In genomic region chr6:15062311-15063252, GRCh38 we compare ENCODE assay signal across 8 cellular contexts.
A peak's percentile ranks its signal among the peaks of the same experiment; 100 is the strongest.
DNase-seq lines count a peak whose midpoint lies in the region; ATAC-seq and TF ChIP-seq lines count a peak whose summit lies in the region.

No MANE protein-coding gene starts in this region.

- H3K4me1 ChIP-seq in GM23248 (ENCODE audit: insufficient read depth), result peaks cover 38% of the 10 kb centered on the region
- H3K4me1 ChIP-seq in psoas muscle, result peaks cover 12% of the 10 kb centered on the region
- H3K4me1 ChIP-seq in HAP-1, result peaks cover 13% of the 10 kb centered on the region

- H3K36me3 ChIP-seq in GM23248 (ENCODE audit: low read depth) (no peaks in the 10 kb centered on the region), psoas muscle (ENCODE audit: insufficient read depth in 1 of 2, low read depth in 1 of 2) (no peaks in the 10 kb centered on the region), HAP-1 (replicated peaks) (no peaks in the 10 kb centered on the region)

- no peaks in the 10 kb centered on the region for H4K20me1 ChIP-seq in GM23248 (ENCODE audit: insufficient read depth)

- ATAC-seq in psoas muscle, result peak; percentile 87 to 95 (median 89)

- H3K27me3 ChIP-seq in GM23248 (replicated peaks; ENCODE audit: insufficient read depth) (no peaks in the 10 kb centered on the region), psoas muscle (ENCODE audit: insufficient read depth in 3 of 3, low read length in 2 of 3) (no peaks in the 10 kb centered on the region), HAP-1 (ENCODE audit: low read depth) (no peaks in the 10 kb centered on the region)

- H3K9me2 ChIP-seq in GM23248 (ENCODE audit: insufficient read depth), result no peaks in the 10 kb centered on the region

- no peak for TF ChIP-seq CTCF in psoas muscle (IDR thresholded peaks at IDR 0.05)

- WGBS in GM23248 (ENCODE audit: low coverage in 1 of 2, low lambda C conversion rate in 2 of 2, missing lambda C conversion rate in 2 of 2), 2 experiments, result 78 to 80% methylated on average over 12 of the region's 12 CpGs
- 33 to 48% (median 38%) methylated on average over 12 of the region's 12 CpGs for WGBS in psoas muscle, 3 donors

- H3K27ac ChIP-seq in GM23248 (peak overlapping the region; percentile 33), psoas muscle (peak overlapping the region; percentile 86)

- H3K9me3 ChIP-seq in GM23248 (ENCODE audit: low read depth), result no peaks in the 10 kb centered on the region
- no peaks in the 10 kb centered on the region for H3K9me3 ChIP-seq in psoas muscle
- no peaks in the 10 kb centered on the region for H3K9me3 ChIP-seq in HAP-1

- intact Hi-C loops in psoas muscle (cut with DNase I), result loop anchor here in 1 of 2 donors (2.0 to 10.0 kb wide), 3 partner anchors 138 to 182 kb away; no protein-coding TSS in a partner anchor

- H2AFZ ChIP-seq in GM23248, result no peak overlapping the region

- no peak for TF ChIP-seq POLR2A in erythroblast (IDR thresholded peaks at IDR 0.05; ENCODE audit: low read length)

- H3K9ac ChIP-seq in GM23248, result no peak overlapping the region

- peak overlapping the region; percentile 2 for H3K4me2 ChIP-seq in GM23248 (ENCODE audit: unreplicated experiment)

- H3K4me3 ChIP-seq in GM23248, result no peak overlapping the region
- H3K4me3 ChIP-seq in psoas muscle, result no peak overlapping the region
- H3K4me3 ChIP-seq in HAP-1, result no peak overlapping the region

- in situ Hi-C loops in GM23248 (cut with MboI) (no loop called here), HAP-1 (cut with MboI; ENCODE audit: low sequenced_read_pairs) (no loop called here)

- DNase-seq in GM23248 (peak; percentile 83), NOMO-1 (lab: John Stamatoyannopoulos, UW; ENCODE audit: unreplicated experiment in 2 of 2) (peak; percentile 80 to 89), erythroblast (lab: John Stamatoyannopoulos, UW) (peak; percentile 81 to 89), psoas muscle (no peak), HAP-1 (ENCODE audit: low spot score in 2 of 2) (no peak), DMS53 (lab: John Stamatoyannopoulos, UW) (no peak), germinal center (ENCODE audit: low spot score) (no peak), NAMALWA (ENCODE audit: low spot score) (no peak)

- peaks cover 24% of the 10 kb centered on the region for H3F3A ChIP-seq in GM23248 (ENCODE audit: insufficient read depth)

- no peaks in the 10 kb centered on the region for H3K79me2 ChIP-seq in GM23248 (ENCODE audit: insufficient read depth)

Comparison
In these comparisons a context has a peak if more than half of its experiments do, and no peak if none do; other contexts are left out.
1. DNase-seq: peak in GM23248 (single experiment), NOMO-1 (2 of 2) and erythroblast (2 of 2); none in psoas muscle (0 of 2), HAP-1 (0 of 2), DMS53 (single experiment), germinal center (single experiment) and NAMALWA (single experiment).